In genomic region chr21:26072891-26073615, GRCh38 we compare ENCODE assay signal across 1 cellular context.
TF ChIP-seq lines count a peak whose summit lies in the region.

No MANE protein-coding gene starts in this region.

TF ChIP-seq in H1, 55 proteins besides CTCF, POLR2A, EP300 and RAD21:
- TF ChIP-seq, protein P1, sequence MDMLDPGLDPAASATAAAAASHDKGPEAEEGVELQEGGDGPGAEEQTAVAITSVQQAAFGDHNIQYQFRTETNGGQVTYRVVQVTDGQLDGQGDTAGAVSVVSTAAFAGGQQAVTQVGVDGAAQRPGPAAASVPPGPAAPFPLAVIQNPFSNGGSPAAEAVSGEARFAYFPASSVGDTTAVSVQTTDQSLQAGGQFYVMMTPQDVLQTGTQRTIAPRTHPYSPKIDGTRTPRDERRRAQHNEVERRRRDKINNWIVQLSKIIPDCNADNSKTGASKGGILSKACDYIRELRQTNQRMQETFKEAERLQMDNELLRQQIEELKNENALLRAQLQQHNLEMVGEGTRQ (IDR thresholded peaks at IDR 0.05; ENCODE audit: low read length): no peak
- TF ChIP-seq PHF8 (conservative IDR thresholded peaks at IDR 0.05; ENCODE audit: low read depth, low read length) (no peak), RXRA (IDR thresholded peaks at IDR 0.05; ENCODE audit: insufficient read depth, low read depth, low read length) (no peak), TBP (IDR thresholded peaks at IDR 0.05; ENCODE audit: low read depth, low read length) (no peak), TAF7 (optimal IDR thresholded peaks at IDR 0.05; ENCODE audit: borderline replicate concordance, low read depth, low read length) (no peak), KDM4A (IDR thresholded peaks at IDR 0.05; ENCODE audit: low read depth, low read length, severe bottlenecking) (no peak), JUN (IDR thresholded peaks at IDR 0.05; ENCODE audit: low read depth, low read length) (no peak), CTBP2 (IDR thresholded peaks at IDR 0.05; ENCODE audit: borderline replicate concordance, insufficient read depth, insufficient read length, low read length) (no peak), ZNF274 (IDR thresholded peaks at IDR 0.05; ENCODE audit: borderline replicate concordance, extremely low read depth, low read length) (no peak)
- TF ChIP-seq, protein P2, sequence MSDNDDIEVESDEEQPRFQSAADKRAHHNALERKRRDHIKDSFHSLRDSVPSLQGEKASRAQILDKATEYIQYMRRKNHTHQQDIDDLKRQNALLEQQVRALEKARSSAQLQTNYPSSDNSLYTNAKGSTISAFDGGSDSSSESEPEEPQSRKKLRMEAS (IDR thresholded peaks at IDR 0.05): no peak
